1 cellular context compared by ENCODE assay signal in the genomic region with DNA sequence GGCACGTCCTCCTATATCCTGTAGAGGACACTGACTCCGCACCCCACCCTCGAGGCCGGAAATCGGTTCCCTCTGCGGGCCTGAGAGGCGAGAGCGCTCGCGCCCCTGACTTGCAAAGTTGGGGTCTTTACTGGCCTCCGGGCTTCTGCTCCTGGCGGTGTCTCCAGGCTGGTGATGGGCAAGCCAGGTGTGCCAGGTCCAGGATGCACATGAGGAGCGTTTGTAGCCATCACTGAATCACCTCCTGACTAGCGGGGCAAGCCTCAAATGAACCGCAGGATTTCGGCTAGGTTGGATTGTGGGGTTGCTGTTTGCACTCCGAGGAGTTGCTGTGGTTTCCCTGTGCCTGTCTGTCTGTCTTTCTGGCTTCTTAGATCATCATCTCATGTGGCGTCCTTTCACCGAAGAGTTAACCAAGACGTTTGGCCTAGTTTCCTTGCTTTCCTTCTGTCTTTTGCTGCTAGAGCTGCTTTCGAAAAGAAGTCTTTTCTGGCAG.
A peak's percentile ranks its signal among the peaks of the same experiment; 100 is the strongest.
TF ChIP-seq lines count a peak whose summit lies in the region.

No MANE protein-coding gene starts in this region.

TF ChIP-seq in H1, 55 proteins besides CTCF, POLR2A, EP300 and RAD21:
- peak; percentile 5 for TF ChIP-seq KDM4A (IDR thresholded peaks at IDR 0.05; ENCODE audit: low read depth, low read length, severe bottlenecking)
